16 cellular contexts compared by ENCODE assay signal in the genomic region with DNA sequence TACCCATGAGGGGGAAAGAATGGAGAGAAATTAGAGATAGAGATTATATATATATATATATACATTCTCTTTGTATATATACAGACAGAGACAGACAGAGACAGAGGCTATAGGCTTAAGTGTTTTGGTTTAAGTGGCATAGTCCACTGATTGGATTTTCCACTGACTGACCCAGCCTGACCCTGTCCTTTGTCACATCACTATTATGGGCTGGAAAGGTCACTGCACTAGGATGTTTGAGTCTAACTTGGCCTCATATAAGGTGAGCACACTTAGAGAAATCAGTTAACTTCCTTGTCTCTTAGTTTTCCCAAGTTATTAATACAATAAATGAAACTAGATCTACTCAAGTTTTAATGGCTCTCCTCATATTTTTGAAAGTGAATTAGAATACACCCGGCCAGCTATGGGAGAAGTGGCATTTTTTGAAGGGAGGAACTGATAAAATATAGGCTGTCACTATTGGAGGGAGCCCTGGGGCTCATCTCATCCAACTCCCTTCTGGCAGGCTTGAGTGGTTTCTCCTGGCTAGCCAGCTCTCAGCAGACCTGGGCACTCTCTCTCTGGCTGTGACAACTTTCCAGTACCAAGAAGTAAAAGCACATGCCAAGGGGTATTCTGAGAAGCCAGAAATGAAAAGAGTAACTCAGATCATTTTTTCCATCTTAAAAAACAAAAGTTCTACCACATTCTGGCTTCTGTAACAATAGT.
DNase-seq lines count a peak whose midpoint lies in the region; TF ChIP-seq lines count a peak whose summit lies in the region.
"Had no signal": no experiment of that assay in that cellular context is flagged by ENCODE, and none has a peak within 500 bp of the region (broad histone marks: within the 10 kb centered on the region; RNA-seq: fewer than 3 reads in every experiment).

No MANE protein-coding gene starts in this region.

- H3K27ac Mint-ChIP-seq in osteocyte (ENCODE audit: unreplicated experiment) = peak overlapping the region; percentile 72
- H3K27ac Mint-ChIP-seq: H9 had no signal

- H3K27me3 Mint-ChIP-seq in osteocyte (ENCODE audit: unreplicated experiment) = no peaks in the 10 kb centered on the region

- DNase-seq in NCI-H82 (lab: John Stamatoyannopoulos, UW) (peak; percentile 31), NCI-H82 treated with DMSO at 0.1 percent for 48 hours (lab: John Stamatoyannopoulos, UW; ENCODE audit: unreplicated experiment) (no peak), RPMI7951 (ENCODE audit: low read depth) (peak; percentile 42), globus pallidus (ENCODE audit: low spot score) (peak; percentile 24), osteocyte (ENCODE audit: extremely low spot score, unreplicated experiment) (no peak), cerebellar cortex (ENCODE audit: low spot score) (no peak), foreskin fibroblast (no peak), AG08396 (ENCODE audit: low spot score) (no peak)
- DNase-seq: Caco-2, H9, Kasumi-1, MV-4-11, NCI-H1417 treated with DMSO at 0.1 percent for 48 hours, NCI-H2029, NCI-H510A, RPMI8226 had no signal

- H3K4me1 Mint-ChIP-seq in osteocyte (ENCODE audit: unreplicated experiment) = peaks cover 32% of the 10 kb centered on the region
- H3K4me1 Mint-ChIP-seq: H9 had no signal

- H3K9me3 Mint-ChIP-seq in osteocyte (ENCODE audit: unreplicated experiment) = peaks cover 4% of the 10 kb centered on the region

- H3K4me3 Mint-ChIP-seq in osteocyte (ENCODE audit: unreplicated experiment) = no peak overlapping the region
- H3K4me3 Mint-ChIP-seq: H9 had no signal

- TF ChIP-seq CTCF in osteocyte (IDR thresholded peaks at IDR 0.05) (no peak), foreskin fibroblast (IDR thresholded peaks at IDR 0.05; ENCODE audit: low read depth, low read length) (no peak)

- no peak overlapping the region for H3K4me3 ChIP-seq in foreskin fibroblast (ENCODE audit: low read depth in 1 of 2, low read length in 2 of 2)

- H3K36me3 Mint-ChIP-seq in osteocyte (ENCODE audit: unreplicated experiment) = no peaks in the 10 kb centered on the region

Comparison
In these comparisons a context has a peak if more than half of its experiments do, and no peak if none do; other contexts are left out.
1. DNase-seq: peak in NCI-H82 (single experiment), RPMI7951 (single experiment) and globus pallidus (single experiment); none in NCI-H82 treated with DMSO at 0.1 percent for 48 hours (single experiment), osteocyte (single experiment), cerebellar cortex (single experiment), foreskin fibroblast (0 of 2) and AG08396 (single experiment).